Comparison of ENCODE assay signal across 18 cellular contexts in the genomic region with DNA sequence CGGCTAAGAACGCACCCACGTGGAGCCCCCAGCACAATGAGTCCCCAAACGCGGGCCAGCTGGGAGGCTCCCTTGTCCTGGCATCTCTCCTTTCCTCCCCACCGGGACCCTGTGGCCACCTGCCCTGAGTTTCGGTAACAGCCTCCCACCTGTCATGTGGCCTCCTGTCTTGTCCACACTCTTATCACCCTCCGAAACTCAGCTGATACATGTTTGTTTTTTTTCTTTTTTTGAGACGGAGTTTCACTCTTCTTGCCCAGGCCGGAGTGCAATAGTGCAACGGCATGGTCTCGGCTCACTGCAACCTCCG.
A peak's percentile ranks its signal among the peaks of the same experiment; 100 is the strongest.
DNase-seq lines count a peak whose midpoint lies in the region; ATAC-seq and TF ChIP-seq lines count a peak whose summit lies in the region.
"Had no signal": no experiment of that assay in that cellular context is flagged by ENCODE, and none has a peak within 500 bp of the region (broad histone marks: within the 10 kb centered on the region; RNA-seq: fewer than 3 reads in every experiment).

No MANE protein-coding gene starts in this region.

- H3K36me3 ChIP-seq in HEK293 (ENCODE audit: control insufficient read depth in 2 of 2, insufficient read depth in 1 of 2, low read length in 2 of 2) (peaks cover 0 to 17% of the 10 kb centered on the region in 2 experiments; a peak in 1 of 3 replicates), neural progenitor cell (no peaks in the 10 kb centered on the region)

- CTCF ChIA-PET in HEK293 (lab: Yijun Ruan, JAX) (interaction anchor here (0.7 kb wide), 1 partner anchor 391 kb away, joined by 4 read pairs; no protein-coding TSS in a partner anchor), WTC11 (lab: Charles Lee) (interaction anchor here (0.6 kb wide), 1 partner anchor 22 kb away, joined by 3 read pairs; no protein-coding TSS in a partner anchor)

- DNase-seq in WTC11 (ENCODE audit: low spot score) (no peak), neural progenitor cell (ENCODE audit: low spot score) (no peak), iPS-NIHi7 (ENCODE audit: extremely low spot score) (no peak), SW480 (ENCODE audit: low spot score) (no peak), kidney glomerular epithelial cell (lab: John Stamatoyannopoulos, UW) (no peak)
- no peak for DNase-seq in stimulated activated effector memory CD8-positive, alpha-beta T cell treated with anti-CD3 and anti-CD28 coated beads, Interleukin-12 subunit alpha, Interleukin-12 subunit beta, amount 100 ng/mL, for 72 hours (ENCODE audit: low spot score in 2 of 2)
- DNase-seq: Caco-2; CD4-positive, CD25-positive, alpha-beta regulatory T cell; CD8-positive, alpha-beta T cell; DMS153; DND-41; H7; HCEC 1CT had no signal

- H3K4me1 Mint-ChIP-seq in WTC11 = peaks cover 8% of the 10 kb centered on the region
- peaks cover 6% of the 10 kb centered on the region for H3K4me1 Mint-ChIP-seq in neural progenitor cell
- peaks cover 10% of the 10 kb centered on the region for H3K4me1 Mint-ChIP-seq in stimulated activated effector memory CD8-positive, alpha-beta T cell treated with anti-CD3 and anti-CD28 coated beads, Interleukin-12 subunit alpha, Interleukin-12 subunit beta, amount 100 ng/mL, for 72 hours
- H3K4me1 Mint-ChIP-seq: B cell had no signal

- no peaks in the 10 kb centered on the region for H4K20me1 ChIP-seq in neural progenitor cell (ENCODE audit: low read depth)
- H4K20me1 ChIP-seq: BLaER1 had no signal

- no peaks in the 10 kb centered on the region for H3K9me3 Mint-ChIP-seq in WTC11
- H3K9me3 Mint-ChIP-seq in neural progenitor cell = no peaks in the 10 kb centered on the region
- H3K9me3 Mint-ChIP-seq in stimulated activated effector memory CD8-positive, alpha-beta T cell treated with anti-CD3 and anti-CD28 coated beads, Interleukin-12 subunit alpha, Interleukin-12 subunit beta, amount 100 ng/mL, for 72 hours = no peaks in the 10 kb centered on the region
- H3K9me3 Mint-ChIP-seq: CD4-positive, CD25-positive, alpha-beta regulatory T cell; CD8-positive, alpha-beta T cell had no signal

- peaks cover 9% of the 10 kb centered on the region for H3K27me3 Mint-ChIP-seq in WTC11 (ENCODE audit: low read depth)
- peaks cover 6% of the 10 kb centered on the region for H3K27me3 Mint-ChIP-seq in neural progenitor cell (ENCODE audit: insufficient read depth, low read depth)
- H3K27me3 Mint-ChIP-seq: CD4-positive, CD25-positive, alpha-beta regulatory T cell had no signal

- H3K27ac ChIP-seq in HEK293 (ENCODE audit: extremely low read depth, low read depth, low read length) (no peak overlapping the region), neural progenitor cell (no peak overlapping the region)
- H3K27ac ChIP-seq: BLaER1, C4-2B had no signal

- TF ChIP-seq CTCF in HEK293 (tag by site-specific recombination; IDR thresholded peaks at IDR 0.05) (no peak), WTC11 (IDR thresholded peaks at IDR 0.05) (no peak), neural progenitor cell (IDR thresholded peaks at IDR 0.05) (no peak)

- no peak overlapping the region for H3K4me3 Mint-ChIP-seq in WTC11
- peak overlapping the region; percentile 61 for H3K4me3 Mint-ChIP-seq in neural progenitor cell
- no peak overlapping the region for H3K4me3 Mint-ChIP-seq in stimulated activated effector memory CD8-positive, alpha-beta T cell treated with anti-CD3 and anti-CD28 coated beads, Interleukin-12 subunit alpha, Interleukin-12 subunit beta, amount 100 ng/mL, for 72 hours
- H3K4me3 Mint-ChIP-seq: B cell; CD4-positive, CD25-positive, alpha-beta regulatory T cell; CD8-positive, alpha-beta T cell had no signal

- H3K27me3 ChIP-seq in neural progenitor cell = no peaks in the 10 kb centered on the region
- H3K27me3 ChIP-seq: BLaER1 had no signal

- H2AFZ ChIP-seq in neural progenitor cell (replicated peaks) = no peak overlapping the region

- H3F3A ChIP-seq in neural progenitor cell (ENCODE audit: low read depth) = peaks cover 6% of the 10 kb centered on the region

- H3K4me3 ChIP-seq in HEK293 (ENCODE audit: low read depth, low read length) (no peak overlapping the region), neural progenitor cell (no peak overlapping the region)
- H3K4me3 ChIP-seq: BLaER1 had no signal

- H3K4me1 ChIP-seq in HEK293 (ENCODE audit: control insufficient read depth, insufficient read depth, low read length) (no peaks in the 10 kb centered on the region), neural progenitor cell (no peaks in the 10 kb centered on the region)

- no peaks in the 10 kb centered on the region for H3K79me2 ChIP-seq in neural progenitor cell (ENCODE audit: low read depth)

- H3K27ac Mint-ChIP-seq in WTC11 = peak overlapping the region; percentile 42
- peak overlapping the region; percentile 65 for H3K27ac Mint-ChIP-seq in neural progenitor cell
- H3K27ac Mint-ChIP-seq in stimulated activated effector memory CD8-positive, alpha-beta T cell treated with anti-CD3 and anti-CD28 coated beads, Interleukin-12 subunit alpha, Interleukin-12 subunit beta, amount 100 ng/mL, for 72 hours = peak overlapping the region; percentile 65
- H3K27ac Mint-ChIP-seq: B cell; CD4-positive, CD25-positive, alpha-beta regulatory T cell; CD8-positive, alpha-beta T cell had no signal

- H3K36me3 Mint-ChIP-seq in WTC11 (no peaks in the 10 kb centered on the region), neural progenitor cell (no peaks in the 10 kb centered on the region)
- H3K36me3 Mint-ChIP-seq in stimulated activated effector memory CD8-positive, alpha-beta T cell treated with anti-CD3 and anti-CD28 coated beads, Interleukin-12 subunit alpha, Interleukin-12 subunit beta, amount 100 ng/mL, for 72 hours = peaks cover 31% of the 10 kb centered on the region
- H3K36me3 Mint-ChIP-seq: CD4-positive, CD25-positive, alpha-beta regulatory T cell had no signal

- POLR2A ChIA-PET in HEK293 (lab: Yijun Ruan, JAX) (no interaction called here), WTC11 (lab: Charles Lee) (no interaction called here)

- no peaks in the 10 kb centered on the region for H3K9me3 ChIP-seq in HEK293 (ENCODE audit: control insufficient read depth, insufficient read depth, low read depth, low read length)
- no peaks in the 10 kb centered on the region for H3K9me3 ChIP-seq in neural progenitor cell (ENCODE audit: low read depth)
- H3K9me3 ChIP-seq: BLaER1, Caco-2 had no signal

- no peak overlapping the region for H3K4me2 ChIP-seq in neural progenitor cell
- H3K4me2 ChIP-seq: BLaER1 had no signal

- H3K9ac ChIP-seq in neural progenitor cell = no peak overlapping the region
- H3K9ac ChIP-seq: BLaER1 had no signal

- no peak for ATAC-seq in WTC11
- ATAC-seq in stimulated activated effector memory CD8-positive, alpha-beta T cell treated with anti-CD3 and anti-CD28 coated beads, Interleukin-12 subunit alpha, Interleukin-12 subunit beta, amount 100 ng/mL, for 72 hours = no peak
- no peak for ATAC-seq in HG02588 (IDR thresholded peaks at IDR 0.05; ENCODE audit: unreplicated experiment)
- ATAC-seq: CD8-positive, alpha-beta T cell had no signal

TF ChIP-seq in HEK293, 187 proteins besides CTCF, POLR2A, EP300 and RAD21:
- TF ChIP-seq ZNF24 (tag by site-specific recombination; IDR thresholded peaks at IDR 0.05) = no peak
- no peak for TF ChIP-seq ZNF211 (tag by site-specific recombination; IDR thresholded peaks at IDR 0.05; ENCODE audit: low read depth)
- peak; percentile 4; the same call in 1 of the 2 replicates for TF ChIP-seq ZFHX2 (tag by site-specific recombination; conservative IDR thresholded peaks at IDR 0.05)
- no peak for TF ChIP-seq ZBTB8A (tag by site-specific recombination; IDR thresholded peaks at IDR 0.05)

TF ChIP-seq in WTC11, 78 proteins besides CTCF, POLR2A, EP300 and RAD21 (continues in another document):
- no peak for TF ChIP-seq JAZF1 (CRISPR knock-in tag; IDR thresholded peaks at IDR 0.05)
- TF ChIP-seq SMAD4 (CRISPR knock-in tag; IDR thresholded peaks at IDR 0.05) = no peak
- no peak for TF ChIP-seq ATF2 (CRISPR knock-in tag; IDR thresholded peaks at IDR 0.05; ENCODE audit: borderline replicate concordance, low read depth)
- TF ChIP-seq ATF1 (CRISPR knock-in tag; IDR thresholded peaks at IDR 0.05) = no peak
- TF ChIP-seq, protein P1, sequence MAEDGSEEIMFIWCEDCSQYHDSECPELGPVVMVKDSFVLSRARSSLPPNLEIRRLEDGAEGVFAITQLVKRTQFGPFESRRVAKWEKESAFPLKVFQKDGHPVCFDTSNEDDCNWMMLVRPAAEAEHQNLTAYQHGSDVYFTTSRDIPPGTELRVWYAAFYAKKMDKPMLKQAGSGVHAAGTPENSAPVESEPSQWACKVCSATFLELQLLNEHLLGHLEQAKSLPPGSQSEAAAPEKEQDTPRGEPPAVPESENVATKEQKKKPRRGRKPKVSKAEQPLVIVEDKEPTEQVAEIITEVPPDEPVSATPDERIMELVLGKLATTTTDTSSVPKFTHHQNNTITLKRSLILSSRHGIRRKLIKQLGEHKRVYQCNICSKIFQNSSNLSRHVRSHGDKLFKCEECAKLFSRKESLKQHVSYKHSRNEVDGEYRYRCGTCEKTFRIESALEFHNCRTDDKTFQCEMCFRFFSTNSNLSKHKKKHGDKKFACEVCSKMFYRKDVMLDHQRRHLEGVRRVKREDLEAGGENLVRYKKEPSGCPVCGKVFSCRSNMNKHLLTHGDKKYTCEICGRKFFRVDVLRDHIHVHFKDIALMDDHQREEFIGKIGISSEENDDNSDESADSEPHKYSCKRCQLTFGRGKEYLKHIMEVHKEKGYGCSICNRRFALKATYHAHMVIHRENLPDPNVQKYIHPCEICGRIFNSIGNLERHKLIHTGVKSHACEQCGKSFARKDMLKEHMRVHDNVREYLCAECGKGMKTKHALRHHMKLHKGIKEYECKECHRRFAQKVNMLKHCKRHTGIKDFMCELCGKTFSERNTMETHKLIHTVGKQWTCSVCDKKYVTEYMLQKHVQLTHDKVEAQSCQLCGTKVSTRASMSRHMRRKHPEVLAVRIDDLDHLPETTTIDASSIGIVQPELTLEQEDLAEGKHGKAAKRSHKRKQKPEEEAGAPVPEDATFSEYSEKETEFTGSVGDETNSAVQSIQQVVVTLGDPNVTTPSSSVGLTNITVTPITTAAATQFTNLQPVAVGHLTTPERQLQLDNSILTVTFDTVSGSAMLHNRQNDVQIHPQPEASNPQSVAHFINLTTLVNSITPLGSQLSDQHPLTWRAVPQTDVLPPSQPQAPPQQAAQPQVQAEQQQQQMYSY (CRISPR knock-in tag; IDR thresholded peaks at IDR 0.05) = no peak
- TF ChIP-seq ELF4 (CRISPR knock-in tag; IDR thresholded peaks at IDR 0.05; ENCODE audit: low read depth) = no peak
- TF ChIP-seq ZNF671 (CRISPR knock-in tag; IDR thresholded peaks at IDR 0.05) = no peak
- no peak for TF ChIP-seq TEAD1 (CRISPR knock-in tag; IDR thresholded peaks at IDR 0.05)
